26 cellular contexts compared by ENCODE assay signal in the genomic region with DNA sequence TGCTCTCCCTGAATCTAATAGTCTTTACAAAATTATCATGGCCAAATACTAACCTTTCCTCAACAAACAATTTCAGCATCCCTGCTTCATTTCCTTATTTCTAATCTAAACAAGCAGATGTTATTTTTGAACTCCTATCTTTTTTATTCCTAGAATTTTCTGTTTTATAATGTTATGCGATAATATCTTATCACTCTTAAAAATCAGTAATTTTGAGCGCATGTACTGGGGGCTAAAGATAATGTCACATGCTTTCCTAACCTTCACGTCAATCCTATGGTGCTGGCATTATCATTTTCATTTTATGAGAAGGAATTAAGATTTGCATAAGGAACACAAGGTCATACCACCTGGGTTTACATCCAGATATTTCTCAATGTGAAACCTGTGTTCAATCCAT.
"Had no signal": no experiment of that assay in that cellular context is flagged by ENCODE, and none has a peak within 500 bp of the region (broad histone marks: within the 10 kb centered on the region; RNA-seq: fewer than 3 reads in every experiment).

No MANE protein-coding gene starts in this region.

- H3K27me3 ChIP-seq: stomach, suprapubic skin, testis, thyroid gland, tibial artery, tibial nerve, transverse colon, upper lobe of left lung, upper lobe of right lung, uterus, vagina had no signal

- H3K4me3 ChIP-seq: stomach, suprapubic skin, testis, thoracic aorta, thyroid gland, tibial artery, tibial nerve, transverse colon, upper lobe of left lung, upper lobe of right lung, uterus, vagina had no signal

- H3K36me3 ChIP-seq: stomach, suprapubic skin, thoracic aorta, thyroid gland, tibial artery, tibial nerve, transverse colon, upper lobe of left lung, upper lobe of right lung, uterus, vagina had no signal

- H3K4me1 ChIP-seq: stomach, suprapubic skin, testis, thyroid gland, tibial artery, tibial nerve, transverse colon, upper lobe of left lung, upper lobe of right lung, uterus, vagina had no signal

- ATAC-seq: stimulated activated effector memory CD8-positive, alpha-beta T cell treated with anti-CD3 and anti-CD28 coated beads, Interleukin-12 subunit alpha, Interleukin-12 subunit beta, amount 100 ng/mL, for 72 hours; stimulated activated memory B cell treated with anti-CD40 and anti-IgM and Interleukin-4, amounts not matched to agents 10 μg/mL and 1 μg/mL and 100 μg/mL, for 72 hours; stimulated activated naive B cell treated with anti-CD40 and anti-IgM and Interleukin-4, amounts not matched to agents 10 μg/mL and 1 μg/mL and 100 μg/mL, for 72 hours; stimulated activated naive CD8-positive, alpha-beta T cell treated with anti-CD3 and anti-CD28 coated beads, Interleukin-15, amount 100 ng/mL, for 72 hours; stimulated activated naive CD8-positive, alpha-beta T cell treated with anti-CD3 and anti-CD28 coated beads, Interleukin-15, Interleukin-2, amounts not matched to agents 100 U/mL and 50 U/mL, for 24 hours; upper lobe of right lung had no signal

- H3K27ac ChIP-seq: stomach, suprapubic skin, testis, thoracic aorta, thyroid gland, tibial artery, tibial nerve, transverse colon, upper lobe of left lung, upper lobe of right lung, uterus, vagina had no signal

- DNase-seq: stimulated activated CD4-positive, alpha-beta T cell treated with anti-CD3 and anti-CD28 coated beads, Interleukin-2, amount 100 ng/mL, for 48 hours; stimulated activated CD4-positive, alpha-beta T cell treated with anti-CD3 and anti-CD28 coated beads, Interleukin-4, amount 100 ng/mL, for 1 hour; stimulated activated CD4-positive, alpha-beta T cell treated with anti-CD3 and anti-CD28 coated beads, Interleukin-4, amount 100 ng/mL, for 24 hours; stimulated activated CD4-positive, alpha-beta T cell treated with anti-CD3 and anti-CD28 coated beads, Interleukin-4, amount 100 ng/mL, for 4 hours; stimulated activated CD8-positive, alpha-beta memory T cell treated with anti-CD3 and anti-CD28 coated beads, Interleukin-4, amount 100 ng/mL, for 48 hours; stimulated activated naive B cell treated with anti-CD40 and anti-IgM and Interleukin-4, amounts not matched to agents 10 μg/mL and 1 μg/mL and 100 μg/mL, for 72 hours; stimulated activated naive CD4-positive, alpha-beta T cell; stimulated activated naive CD4-positive, alpha-beta T cell treated with Interleukin-2 at 50 U/mL for 16 hours; stimulated activated naive CD8-positive, alpha-beta T cell treated with anti-CD3 and anti-CD28 coated beads, Interleukin-15, amount 100 ng/mL, for 72 hours; stimulated activated naive CD8-positive, alpha-beta T cell treated with anti-CD3 and anti-CD28 coated beads, Interleukin-15, Interleukin-2, amounts not matched to agents 100 U/mL and 50 U/mL, for 24 hours; stomach; substantia nigra; testis; thyroid gland; tibial artery; transverse colon; trophoblast cell; upper lobe of left lung; upper lobe of right lung; uterus had no signal

- H3K9me3 ChIP-seq: testis, thoracic aorta, thyroid gland, tibial nerve, transverse colon, upper lobe of left lung, upper lobe of right lung, uterus, vagina had no signal
